In the genomic region with DNA sequence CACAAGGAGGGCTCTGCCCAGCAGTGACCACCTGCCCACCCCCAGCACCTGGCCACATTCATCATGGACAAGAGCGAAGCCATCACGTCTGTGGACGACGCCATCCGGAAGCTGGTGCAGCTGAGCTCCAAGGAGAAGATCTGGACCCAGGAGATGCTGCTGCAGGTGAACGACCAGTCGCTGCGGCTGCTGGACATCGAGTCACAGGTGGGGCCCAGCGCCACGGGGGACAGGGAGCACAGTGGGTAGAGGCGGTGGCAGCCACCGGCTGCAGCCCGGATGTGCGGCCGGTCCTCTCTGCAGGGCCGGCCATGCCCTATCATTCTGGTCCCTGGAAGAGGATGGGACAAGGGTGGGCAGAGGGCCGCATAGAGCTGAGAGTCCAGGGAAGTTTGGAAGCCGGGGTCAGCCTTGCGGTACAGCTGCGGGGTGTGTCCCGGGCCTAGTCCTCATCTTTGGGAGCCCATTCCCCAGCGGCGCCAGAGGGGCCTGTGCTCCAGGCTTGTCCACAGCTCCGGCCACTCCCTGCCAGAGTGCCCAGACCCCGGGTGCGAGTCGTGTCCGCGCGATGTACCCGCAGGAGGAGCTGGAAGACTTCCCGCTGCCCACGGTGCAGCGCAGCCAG, we compare ENCODE assay signal across 11 cellular contexts. TPM values are rescaled to one million over a fixed set of nuclear protein-coding genes. Genes with fewer than 3 reads are reported as not detected.
DNase-seq lines count a peak whose midpoint lies in the region; ATAC-seq and TF ChIP-seq lines count a peak whose summit lies in the region.
"Had no signal": no experiment of that assay in that cellular context is flagged by ENCODE, and none has a peak within 500 bp of the region (broad histone marks: within the 10 kb centered on the region; RNA-seq: fewer than 3 reads in every experiment).

No MANE protein-coding gene starts in this region.

- peaks cover 44 to 53% (median 49%) of the 10 kb centered on the region in 11 experiments for H3K27me3 ChIP-seq in BLaER1 treated with 17β-estradiol and CSF1 and Interleukin-3, amounts not matched to agents 10 nM and 100 nM
- peaks cover 8% of the 10 kb centered on the region for H3K27me3 ChIP-seq in HAP-1 (ENCODE audit: low read depth)

- no peak overlapping the region for H3K27ac ChIP-seq in BLaER1 treated with 17β-estradiol and CSF1 and Interleukin-3, amounts not matched to agents 10 nM and 100 nM
- H3K27ac ChIP-seq in coronary artery: no peak overlapping the region
- H3K27ac ChIP-seq: heart right ventricle had no signal

- H3K27me3 Mint-ChIP-seq in central memory CD8-positive, alpha-beta T cell: peaks cover 45% of the 10 kb centered on the region
- peaks cover 4 to 11% (median 9%) of the 10 kb centered on the region in 5 donors for H3K27me3 Mint-ChIP-seq in naive thymus-derived CD8-positive, alpha-beta T cell

- no peak for TF ChIP-seq CTCF in coronary artery (IDR thresholded peaks at IDR 0.05)

- peak overlapping the region in 2 of 11 experiments; percentile 27 to 28; a peak in 3 of 22 replicates for H3K9ac ChIP-seq in BLaER1 treated with 17β-estradiol and CSF1 and Interleukin-3, amounts not matched to agents 10 nM and 100 nM

- H3K9me3 Mint-ChIP-seq in central memory CD8-positive, alpha-beta T cell: no peaks in the 10 kb centered on the region
- H3K9me3 Mint-ChIP-seq in naive thymus-derived CD8-positive, alpha-beta T cell: peaks cover 0 to 7% (median 0%) of the 10 kb centered on the region in 9 donors

- peak overlapping the region in 9 of 10 experiments; percentile 26 to 63 (median 49); a peak in 12 of 20 replicates for H3K4me3 ChIP-seq in BLaER1 treated with 17β-estradiol and CSF1 and Interleukin-3, amounts not matched to agents 10 nM and 100 nM
- peak overlapping the region; percentile 33 for H3K4me3 ChIP-seq in HAP-1
- H3K4me3 ChIP-seq in coronary artery: no peak overlapping the region

- H3K4me3 Mint-ChIP-seq in central memory CD8-positive, alpha-beta T cell: peak overlapping the region; percentile 54
- peak overlapping the region in 9 of 10 donors; percentile 24 to 69 (median 55) for H3K4me3 Mint-ChIP-seq in naive thymus-derived CD8-positive, alpha-beta T cell

- ATAC-seq in central memory CD8-positive, alpha-beta T cell (replicated peaks; ENCODE audit: extremely low read depth, poor library complexity, severe bottlenecking): no peak
- ATAC-seq in naive thymus-derived CD8-positive, alpha-beta T cell: no peak
- no peak for ATAC-seq in GM19023 (IDR thresholded peaks at IDR 0.05; ENCODE audit: unreplicated experiment)
- ATAC-seq in HG02970 (IDR thresholded peaks at IDR 0.05; ENCODE audit: low FRiP score, unreplicated experiment): no peak

- peaks cover 0 to 31% (median 16%) of the 10 kb centered on the region in 11 experiments; a peak in 18 of 22 replicates for H4K20me1 ChIP-seq in BLaER1 treated with 17β-estradiol and CSF1 and Interleukin-3, amounts not matched to agents 10 nM and 100 nM

- H3K4me1 ChIP-seq in BLaER1 treated with 17β-estradiol and CSF1 and Interleukin-3, amounts not matched to agents 10 nM and 100 nM: peaks cover 17 to 42% (median 29%) of the 10 kb centered on the region in 10 experiments
- H3K4me1 ChIP-seq in HAP-1: peaks cover 7% of the 10 kb centered on the region

- peaks cover 0 to 5% (median 0%) of the 10 kb centered on the region in 11 experiments; a peak in 3 of 22 replicates for H3K9me3 ChIP-seq in BLaER1 treated with 17β-estradiol and CSF1 and Interleukin-3, amounts not matched to agents 10 nM and 100 nM (replicated peaks in 1 of 11)
- no peaks in the 10 kb centered on the region; the same call in 1 of the 2 replicates for H3K9me3 ChIP-seq in HAP-1

- peak overlapping the region; percentile 46 to 93 (median 88); a peak in 21 of 22 replicates for H3K4me2 ChIP-seq in BLaER1 treated with 17β-estradiol and CSF1 and Interleukin-3, amounts not matched to agents 10 nM and 100 nM

- no peak overlapping the region for H3K27ac Mint-ChIP-seq in central memory CD8-positive, alpha-beta T cell (ENCODE audit: low read depth)
- peak overlapping the region in 2 of 10 donors; percentile 43 to 75 for H3K27ac Mint-ChIP-seq in naive thymus-derived CD8-positive, alpha-beta T cell

- no peaks in the 10 kb centered on the region for H3K36me3 ChIP-seq in BLaER1 treated with 17β-estradiol and CSF1 and Interleukin-3, amounts not matched to agents 10 nM and 100 nM
- H3K36me3 ChIP-seq in HAP-1 (replicated peaks): no peaks in the 10 kb centered on the region
- H3K36me3 ChIP-seq: heart right ventricle had no signal

- no peak for DNase-seq in HAP-1 (ENCODE audit: low spot score in 2 of 2)
- DNase-seq in central memory CD8-positive, alpha-beta T cell (ENCODE audit: low spot score in 2 of 2): no peak
- DNase-seq in naive thymus-derived CD8-positive, alpha-beta T cell: no peak
- no peak for DNase-seq in NCI-H1694 treated with DMSO at 0.1 percent for 48 hours (lab: John Stamatoyannopoulos, UW)
- no peak for DNase-seq in coronary artery (ENCODE audit: low spot score)
- DNase-seq: GDM1, heart right ventricle had no signal

- in situ Hi-C loops in HAP-1 (cut with MboI; ENCODE audit: low sequenced_read_pairs): no loop called here

- POLR2A ChIA-PET in naive thymus-derived CD8-positive, alpha-beta T cell (lab: Charles Lee): interaction anchor here (0.5 to 10.3 kb wide), 8 partner anchors 18 to 151 kb away, joined by 3 to 109 read pairs (median 3); partner anchors contain the start of genes DEAF1, IRF7 and TMEM80

- H3K4me1 Mint-ChIP-seq in central memory CD8-positive, alpha-beta T cell: peaks cover 15% of the 10 kb centered on the region
- peaks cover 6 to 21% (median 15%) of the 10 kb centered on the region in 4 donors for H3K4me1 Mint-ChIP-seq in naive thymus-derived CD8-positive, alpha-beta T cell

- peaks cover 5% of the 10 kb centered on the region for H3K36me3 Mint-ChIP-seq in central memory CD8-positive, alpha-beta T cell (ENCODE audit: insufficient read depth)
- peaks cover 2 to 4% (median 3%) of the 10 kb centered on the region in 3 donors for H3K36me3 Mint-ChIP-seq in naive thymus-derived CD8-positive, alpha-beta T cell
- H3K36me3 Mint-ChIP-seq: CD4-positive, CD25-positive, alpha-beta regulatory T cell had no signal

RNA-seq across cellular contexts. Expression of gene EPS8L2, which starts 14.1 kb away (rescaled TPM):
- 1 to 10 TPM; 8.2 to 9.7 TPM for total RNA-seq in naive thymus-derived CD8-positive, alpha-beta T cell
- polyA plus RNA-seq in naive thymus-derived CD8-positive, alpha-beta T cell: 10 to 100 TPM in 2 of 3 donors, 1 to 10 TPM in 1; 9.6 to 20.4 (median 14.8) TPM

RNA-seq across cellular contexts. Expression of gene TMEM80, which starts 24.5 kb away (rescaled TPM):
- 10 to 100 TPM; 46.0 to 49.2 TPM for total RNA-seq in naive thymus-derived CD8-positive, alpha-beta T cell
- polyA plus RNA-seq in naive thymus-derived CD8-positive, alpha-beta T cell: 10 to 100 TPM; 22.2 to 44.6 (median 32.4) TPM

RNA-seq across cellular contexts. Expression of gene DEAF1, which starts 25.1 kb away (rescaled TPM):
- 10 to 100 TPM; 46.5 to 51.0 TPM for total RNA-seq in naive thymus-derived CD8-positive, alpha-beta T cell
- 10 to 100 TPM; 27.0 to 58.2 (median 27.9) TPM for polyA plus RNA-seq in naive thymus-derived CD8-positive, alpha-beta T cell

RNA-seq across cellular contexts. Expression of gene TALDO1, which starts 27.1 kb away (rescaled TPM):
- total RNA-seq in naive thymus-derived CD8-positive, alpha-beta T cell: 100 to 1,000 TPM; 120 to 124 TPM
- 100 to 1,000 TPM; 160 to 173 (median 166) TPM for polyA plus RNA-seq in naive thymus-derived CD8-positive, alpha-beta T cell

RNA-seq across cellular contexts. Expression of gene GATD1, which starts 57.2 kb away (rescaled TPM):
- total RNA-seq in naive thymus-derived CD8-positive, alpha-beta T cell: 10 to 100 TPM; 57.0 to 65.6 TPM
- 10 to 100 TPM in 2 of 3 donors, 1 to 10 TPM in 1; 7.2 to 20.7 (median 12.8) TPM for polyA plus RNA-seq in naive thymus-derived CD8-positive, alpha-beta T cell
